8 cellular contexts compared by ENCODE assay signal in the genomic region with DNA sequence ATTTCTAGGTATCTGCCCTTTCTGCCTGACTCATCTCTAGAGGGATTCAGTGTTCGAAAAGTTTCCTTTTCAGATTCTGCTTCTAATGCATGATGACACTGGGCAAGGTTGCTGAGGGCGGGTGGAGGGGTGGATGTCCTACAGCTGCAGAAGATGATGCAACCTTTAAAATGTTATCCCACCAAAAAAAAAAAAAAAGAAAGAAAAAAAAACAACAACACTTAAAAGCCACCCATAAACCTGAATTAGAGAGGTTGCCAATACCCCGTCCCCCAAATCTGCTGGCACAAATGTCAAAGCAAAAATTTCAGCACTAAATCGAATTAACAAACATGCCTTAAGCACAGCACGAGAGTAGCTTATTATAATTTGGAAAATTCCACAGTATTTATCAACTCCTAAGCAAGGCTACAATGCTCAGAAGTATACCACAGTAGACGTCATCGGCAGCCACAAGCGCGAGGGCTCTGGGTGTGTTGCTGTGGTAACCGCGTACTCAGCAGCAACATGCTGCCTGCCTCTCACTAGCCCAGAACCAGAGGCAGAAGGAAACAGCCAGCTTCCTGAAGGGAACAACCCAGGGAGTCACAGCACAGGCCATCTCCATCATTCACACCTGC.
A peak's percentile ranks its signal among the peaks of the same experiment; 100 is the strongest.
DNase-seq lines count a peak whose midpoint lies in the region; ATAC-seq and TF ChIP-seq lines count a peak whose summit lies in the region.

No MANE protein-coding gene starts in this region.

- peaks cover 8% of the 10 kb centered on the region for H3K4me1 ChIP-seq in IMR-90 (ENCODE audit: control insufficient read depth, insufficient read depth, low read length)
- H3K4me1 ChIP-seq in lung (ENCODE audit: control insufficient read depth in 2 of 2, insufficient read depth in 2 of 2, low read length in 2 of 2) = no peaks in the 10 kb centered on the region

- H2BK120ac ChIP-seq in IMR-90 (ENCODE audit: low read depth, low read length) = peak overlapping the region; percentile 86

- H3K14ac ChIP-seq in IMR-90 (replicated peaks; ENCODE audit: low read depth, low read length) = peak overlapping the region; percentile 77; the same call in 1 of the 2 replicates

- H3K9me3 Mint-ChIP-seq in central memory CD8-positive, alpha-beta T cell = no peaks in the 10 kb centered on the region
- H3K9me3 Mint-ChIP-seq in MCF 10A (ENCODE audit: unreplicated experiment) = no peaks in the 10 kb centered on the region

- BruUV-seq in IMR-90 (replicated peaks; lab: Mats Ljungman, UMichigan) (no TSS peak), MCF 10A (replicated peaks; lab: Mats Ljungman, UMichigan) (no TSS peak)

- H2BK5ac ChIP-seq in IMR-90 (ENCODE audit: low read depth, low read length, poor library complexity, severe bottlenecking) = peak overlapping the region; percentile 88

- H3K9ac ChIP-seq in IMR-90 (ENCODE audit: low read depth, low read length) = no peak overlapping the region

- H3K4ac ChIP-seq in IMR-90 (ENCODE audit: low read depth, low read length) = peak overlapping the region; percentile 73

- peak overlapping the region; percentile 31; the same call in 1 of the 3 replicates for H2BK15ac ChIP-seq in IMR-90 (ENCODE audit: low read depth, low read length)

- H3K4me3 ChIP-seq in IMR-90 (ENCODE audit: insufficient read depth, low read depth, low read length) = peak overlapping the region; percentile 6; the same call in 1 of the 2 replicates
- no peak overlapping the region for H3K4me3 ChIP-seq in lung

- H3K4me2 ChIP-seq in IMR-90 (ENCODE audit: low read depth, low read length) = peak overlapping the region; percentile 52; the same call in 1 of the 2 replicates

- peaks cover 69% of the 10 kb centered on the region for H3K4me1 Mint-ChIP-seq in central memory CD8-positive, alpha-beta T cell
- H3K4me1 Mint-ChIP-seq in MCF 10A (ENCODE audit: insufficient read depth, unreplicated experiment) = peaks cover 22% of the 10 kb centered on the region

- intact Hi-C loops in IMR-90 (cut with micrococcal nuclease) (no loop called here), MCF 10A (cut with micrococcal nuclease) (no loop called here)

- H2BK20ac ChIP-seq in IMR-90 (ENCODE audit: low read depth, low read length) = peak overlapping the region; percentile 80

- 0% methylated on average over 2 of the region's 11 CpGs; no CpG with 5 or more reads in 1 of the 2 experiments for WGBS in IMR-90 (ENCODE audit: extremely low coverage in 2 of 2, insufficient read length in 1 of 2), 2 experiments
- WGBS in lung, 2 donors = 25 to 42% methylated on average over 11 of the region's 11 CpGs

- H3K27ac Mint-ChIP-seq in central memory CD8-positive, alpha-beta T cell (ENCODE audit: low read depth) = peak overlapping the region; percentile 96
- H3K27ac Mint-ChIP-seq in MCF 10A (ENCODE audit: low read depth, unreplicated experiment) = no peak overlapping the region

- H3K9me3 ChIP-seq in IMR-90 (ENCODE audit: control insufficient read depth, insufficient read depth, low read length) = no peaks in the 10 kb centered on the region
- no peaks in the 10 kb centered on the region for H3K9me3 ChIP-seq in lung (ENCODE audit: control insufficient read depth in 2 of 2, insufficient read depth in 1 of 2, low read length in 1 of 2)

- peak; percentile 60; the same call in 1 of the 2 replicates for TF ChIP-seq POLR2A in IMR-90 (IDR thresholded peaks at IDR 0.05; ENCODE audit: low read depth, low read length)

- peak overlapping the region; percentile 24; the same call in 1 of the 2 replicates for H2AK5ac ChIP-seq in IMR-90 (ENCODE audit: low read depth, low read length)

- H3K27me3 Mint-ChIP-seq in central memory CD8-positive, alpha-beta T cell = no peaks in the 10 kb centered on the region
- H3K27me3 Mint-ChIP-seq in MCF 10A (ENCODE audit: insufficient read depth, unreplicated experiment) = peaks cover 48% of the 10 kb centered on the region

- TF ChIP-seq RAD21 in IMR-90 (IDR thresholded peaks at IDR 0.05; ENCODE audit: low read length) = no peak

- dilution Hi-C loops in IMR-90 (cut with HindIII; ENCODE audit: low sequenced_read_pairs, unreplicated experiment) = no loop called here

- ATAC-seq in IMR-90 (ENCODE audit: low read depth) = peak; percentile 96
- ATAC-seq in central memory CD8-positive, alpha-beta T cell (replicated peaks; ENCODE audit: extremely low read depth, poor library complexity, severe bottlenecking) = peak; percentile 94
- peak; percentile 68 for ATAC-seq in lung (ENCODE audit: insufficient read depth, low FRiP score)

- H3K27ac ChIP-seq in IMR-90 (ENCODE audit: insufficient read depth, low read length) (no peak overlapping the region; the same call in 1 of the 2 replicates), lung (ENCODE audit: low read depth in 1 of 2, low read length in 1 of 2) (peak overlapping the region in 1 of 2 donors; percentile 21)

- no peaks in the 10 kb centered on the region for H4K20me1 ChIP-seq in IMR-90 (ENCODE audit: insufficient read depth, low read length)

- no peak overlapping the region for H2AK9ac ChIP-seq in IMR-90 (replicated peaks; ENCODE audit: low read depth, low read length, poor library complexity)

- in situ Hi-C loops in IMR-90 (cut with MboI; ENCODE audit: low sequenced_read_pairs) = no loop called here

- DNase-seq in Ammon's horn (ENCODE audit: low spot score) = peak; percentile 79
- peak; percentile 36 for DNase-seq in GM20000 (ENCODE audit: low spot score)
- DNase-seq in IMR-90 = peak; percentile 94
- DNase-seq in activated CD4-positive, alpha-beta T cell treated with anti-CD3 and anti-CD28 coated beads for 24 hours (ENCODE audit: low read depth in 2 of 2) = peak; percentile 18 to 40
- peak; percentile 32 to 76 for DNase-seq in central memory CD8-positive, alpha-beta T cell (ENCODE audit: low spot score in 2 of 2)
- peak; percentile 34 for DNase-seq in lung (ENCODE audit: low spot score)
- peak; percentile 59 for DNase-seq in stimulated activated CD8-positive, alpha-beta memory T cell treated with anti-CD3 and anti-CD28 coated beads, Interleukin-12 subunit alpha, Interleukin-12 subunit beta, amount 100 ng/mL, for 4 hours (ENCODE audit: low read depth)
- DNase-seq in MCF 10A (ENCODE audit: unreplicated experiment) = no peak

- POLR2A ChIA-PET in IMR-90 (lab: Charles Lee; ENCODE audit: unreplicated experiment) (no interaction called here), MCF 10A (lab: Yijun Ruan, JAX) (interaction anchor here (0.5 kb wide), 1 partner anchor 17 kb away, joined by 3 read pairs; no protein-coding TSS in a partner anchor)

- peaks cover 28% of the 10 kb centered on the region for H3K36me3 Mint-ChIP-seq in central memory CD8-positive, alpha-beta T cell (ENCODE audit: insufficient read depth)
- no peaks in the 10 kb centered on the region for H3K36me3 Mint-ChIP-seq in MCF 10A (ENCODE audit: insufficient read depth, unreplicated experiment)

- H3K27me3 ChIP-seq in IMR-90 (ENCODE audit: control insufficient read depth, insufficient read depth, low read length) (no peaks in the 10 kb centered on the region), lung (ENCODE audit: control insufficient read depth, insufficient read depth) (no peaks in the 10 kb centered on the region)

- no peaks in the 10 kb centered on the region for H3K36me3 ChIP-seq in IMR-90 (ENCODE audit: control insufficient read depth, insufficient read depth, low read length)
- H3K36me3 ChIP-seq in lung (ENCODE audit: control insufficient read depth in 2 of 2, insufficient read depth in 2 of 2, low read length in 2 of 2) = no peaks in the 10 kb centered on the region

- peak overlapping the region; percentile 86; the same call in 1 of the 2 replicates for H3K56ac ChIP-seq in IMR-90 (ENCODE audit: extremely low read depth, insufficient read depth, low read length)

- 0 out of 2 replicates have a peak, but pooled peaks cover 3% of the 10 kb centered on the region for H3K9me1 ChIP-seq in IMR-90 (ENCODE audit: insufficient read depth, low read length)

- no peak overlapping the region for H3K18ac ChIP-seq in IMR-90 (ENCODE audit: low read depth, low read length)

- H4K91ac ChIP-seq in IMR-90 (ENCODE audit: insufficient read depth, low read depth, low read length) = peak overlapping the region; percentile 34; the same call in 1 of the 2 replicates

- H2AFZ ChIP-seq in IMR-90 (replicated peaks; ENCODE audit: low read length, poor library complexity) = no peak overlapping the region

- no peak for TF ChIP-seq CTCF in GM20000 (IDR thresholded peaks at IDR 0.05; ENCODE audit: extremely low read depth, missing control alignments)
- no peak for TF ChIP-seq CTCF in IMR-90 (conservative IDR thresholded peaks at IDR 0.05; ENCODE audit: low read depth, low read length)
- no peak for TF ChIP-seq CTCF in lung (IDR thresholded peaks at IDR 0.05; ENCODE audit: control extremely low read depth, extremely low read depth)
- no peak for TF ChIP-seq CTCF in MCF 10A (IDR thresholded peaks at IDR 0.05; ENCODE audit: unreplicated experiment)

- H3K4me3 Mint-ChIP-seq in central memory CD8-positive, alpha-beta T cell = peak overlapping the region; percentile 52
- H3K4me3 Mint-ChIP-seq in MCF 10A (ENCODE audit: unreplicated experiment) = no peak overlapping the region

- peaks cover 4 to 5% of the 10 kb centered on the region in 2 experiments; a peak in 1 of 4 replicates for H3K79me1 ChIP-seq in IMR-90 (ENCODE audit: low read depth in 1 of 2, low read length in 2 of 2)

- CTCF ChIA-PET in IMR-90 (lab: Yijun Ruan, JAX) (interaction anchor here (0.6 to 0.9 kb wide), 2 partner anchors 219 to 486 kb away, joined by 3 to 4 read pairs; no protein-coding TSS in a partner anchor), MCF 10A (lab: Yijun Ruan, JAX) (interaction anchor here (0.6 kb wide), 1 partner anchor 399 kb away, joined by 3 read pairs; no protein-coding TSS in a partner anchor)

- no peak overlapping the region; the same call in 1 of the 2 replicates for H3K23ac ChIP-seq in IMR-90 (ENCODE audit: low read depth, low read length)

- H4K8ac ChIP-seq in IMR-90 (ENCODE audit: low read depth in 2 of 2, low read length in 2 of 2) = peak overlapping the region in 1 of 2 experiments; percentile 74; a peak in 2 of 4 replicates

- H4K5ac ChIP-seq in IMR-90 (ENCODE audit: low read depth, low read length) = no peak overlapping the region

TF ChIP-seq in IMR-90, 13 proteins besides CTCF, POLR2A, EP300 and RAD21 (continues in another document):
- TF ChIP-seq CEBPB (IDR thresholded peaks at IDR 0.05; ENCODE audit: low read depth, low read length) (peak; percentile 89), MAZ (IDR thresholded peaks at IDR 0.05; ENCODE audit: borderline replicate concordance, low read depth, low read length) (no peak), MAFK (IDR thresholded peaks at IDR 0.05; ENCODE audit: low read depth, low read length) (0 out of 2 replicates have a peak, but pooled peaks have one; percentile 12), MXI1 (IDR thresholded peaks at IDR 0.05; ENCODE audit: borderline replicate concordance, low read depth, low read length) (peak; percentile 83; the same call in 1 of the 2 replicates)
